Comparison of ENCODE assay signal across 14 cellular contexts in genomic region chr18:58657494-58657893, GRCh38. TPM values are rescaled to one million over a fixed set of nuclear protein-coding genes. Genes with fewer than 3 reads are reported as not detected.
DNase-seq lines count a peak whose midpoint lies in the region; ATAC-seq and TF ChIP-seq lines count a peak whose summit lies in the region.
"Had no signal": no experiment of that assay in that cellular context is flagged by ENCODE, and none has a peak within 500 bp of the region (broad histone marks: within the 10 kb centered on the region; RNA-seq: fewer than 3 reads in every experiment).

No MANE protein-coding gene starts in this region.

- H3K4me3 ChIP-seq in GM08714 (ENCODE audit: low read length) (peak overlapping the region; percentile 84; the same call in 1 of the 2 replicates), mesendoderm (ENCODE audit: low read length) (no peak overlapping the region)
- H3K4me3 ChIP-seq: MG63 had no signal

- CTCF ChIA-PET in CD4-positive, alpha-beta T cell (lab: Charles Lee), result interaction anchor here (1.0 to 3.0 kb wide), 2 partner anchors 14 to 106 kb away, joined by 8 to 21 read pairs; partner anchors contain the start of gene MALT1
- CTCF ChIA-PET in activated B cell treated with CpG ODN at 0.5 μM for 24 hours (lab: Charles Lee), result interaction anchor here (2.8 to 3.0 kb wide), 3 partner anchors 14 to 127 kb away, joined by 13 to 19 read pairs (median 16); partner anchors contain the start of gene MALT1

- no peak overlapping the region for H2BK120ac ChIP-seq in mesendoderm (ENCODE audit: low read depth, low read length)

- peaks cover 14% of the 10 kb centered on the region for H3K36me3 Mint-ChIP-seq in CD4-positive, alpha-beta T cell (ENCODE audit: low read depth)
- peaks cover 28% of the 10 kb centered on the region for H3K36me3 Mint-ChIP-seq in activated B cell treated with CpG ODN at 0.5 μM for 24 hours (ENCODE audit: low read depth)

- no peak for ATAC-seq in CD4-positive, alpha-beta T cell (ENCODE audit: poor library complexity)
- ATAC-seq in activated B cell treated with CpG ODN at 0.5 μM for 24 hours (ENCODE audit: low read depth) (no peak), GM19328 (IDR thresholded peaks at IDR 0.05; ENCODE audit: unreplicated experiment) (no peak)

- WGBS in mesendoderm (ENCODE audit: extremely low coverage, insufficient coverage, low lambda C conversion rate), result no CpG with 5 or more reads among the region's 1 CpG

- H2AK5ac ChIP-seq in mesendoderm (ENCODE audit: low read length), result peak overlapping the region; percentile 65

- H3K27ac ChIP-seq in CD4-positive, alpha-beta T cell (ENCODE audit: low read depth, low read length), result peak overlapping the region; percentile 25
- H3K27ac ChIP-seq in mesendoderm (ENCODE audit: low read depth, low read length), result no peak overlapping the region
- H3K27ac ChIP-seq: C4-2B had no signal

- H4K5ac ChIP-seq in mesendoderm (ENCODE audit: low read length), result no peak overlapping the region

- peak overlapping the region; percentile 86 for H3K4me3 Mint-ChIP-seq in CD4-positive, alpha-beta T cell
- peak overlapping the region; percentile 76 for H3K4me3 Mint-ChIP-seq in activated B cell treated with CpG ODN at 0.5 μM for 24 hours

- no peaks in the 10 kb centered on the region for H3K79me1 ChIP-seq in mesendoderm (ENCODE audit: low read length)

- H3K9me3 ChIP-seq in CD4-positive, alpha-beta T cell (ENCODE audit: control insufficient read depth, low read length), result peaks cover 5% of the 10 kb centered on the region
- H3K9me3 ChIP-seq: MG63, Peyer's patch had no signal

- H3K27me3 Mint-ChIP-seq in CD4-positive, alpha-beta T cell, result no peaks in the 10 kb centered on the region
- H3K27me3 Mint-ChIP-seq in activated B cell treated with CpG ODN at 0.5 μM for 24 hours, result no peaks in the 10 kb centered on the region

- peak overlapping the region; percentile 82 for H3K27ac Mint-ChIP-seq in CD4-positive, alpha-beta T cell
- peak overlapping the region; percentile 89 for H3K27ac Mint-ChIP-seq in activated B cell treated with CpG ODN at 0.5 μM for 24 hours

- peaks cover 88% of the 10 kb centered on the region for H3K4me1 Mint-ChIP-seq in CD4-positive, alpha-beta T cell (ENCODE audit: low read depth)
- peaks cover 87% of the 10 kb centered on the region for H3K4me1 Mint-ChIP-seq in activated B cell treated with CpG ODN at 0.5 μM for 24 hours

- POLR2A ChIA-PET in CD4-positive, alpha-beta T cell (lab: Charles Lee), result interaction anchor here (0.8 to 5.4 kb wide), 19 partner anchors 10 to 130 kb away, joined by 3 to 166 read pairs (median 5); partner anchors contain the start of gene MALT1
- POLR2A ChIA-PET in activated B cell treated with CpG ODN at 0.5 μM for 24 hours (lab: Charles Lee), result interaction anchor here (0.7 to 10.4 kb wide), 12 partner anchors 10 to 133 kb away, joined by 3 to 190 read pairs (median 8); partner anchors contain the start of gene MALT1

- no peaks in the 10 kb centered on the region for H3K79me2 ChIP-seq in mesendoderm (ENCODE audit: control insufficient read depth, insufficient read depth, low read length)

- H2BK15ac ChIP-seq in mesendoderm (replicated peaks; ENCODE audit: low read depth), result no peak overlapping the region

- peaks cover 5% of the 10 kb centered on the region for H3K9me3 Mint-ChIP-seq in CD4-positive, alpha-beta T cell
- peaks cover 25% of the 10 kb centered on the region for H3K9me3 Mint-ChIP-seq in activated B cell treated with CpG ODN at 0.5 μM for 24 hours

- no peaks in the 10 kb centered on the region for H3K27me3 ChIP-seq in CD4-positive, alpha-beta T cell (ENCODE audit: control insufficient read depth, insufficient read depth, low read length)
- no peaks in the 10 kb centered on the region for H3K27me3 ChIP-seq in mesendoderm (ENCODE audit: insufficient read depth, low read length, poor library complexity)
- H3K27me3 ChIP-seq: MG63, Peyer's patch had no signal

- DNase-seq in CD4-positive, alpha-beta T cell, result no peak
- DNase-seq in activated B cell treated with CpG ODN at 0.5 μM for 24 hours (no peak), mesendoderm (no peak), SKM-1 (lab: John Stamatoyannopoulos, UW; ENCODE audit: unreplicated experiment) (no peak), DMS153 treated with DMSO at 0.1 percent for 48 hours (lab: John Stamatoyannopoulos, UW; ENCODE audit: unreplicated experiment) (no peak)
- DNase-seq: activated T-cell treated with anti-CD3 and anti-CD28 coated beads, Interleukin-2, amount 50 U/mL, for 48 hours; MG63; NCI-H187 treated with DMSO at 0.1 percent for 48 hours; NCI-H524; SW 1271 had no signal

- intact Hi-C loops in CD4-positive, alpha-beta T cell (cut with DNase I, micrococcal nuclease), result loop anchor here (5.0 kb wide), 2 partner anchors 35 to 45 kb away; no protein-coding TSS in a partner anchor
- intact Hi-C loops in activated B cell treated with CpG ODN at 0.5 μM for 24 hours (cut with micrococcal nuclease), result loop anchor here (5.0 to 10.0 kb wide), 2 partner anchors 485 to 823 kb away; no protein-coding TSS in a partner anchor

- no peak overlapping the region for H3K18ac ChIP-seq in mesendoderm (ENCODE audit: low read length)

- no peak overlapping the region for H3K4ac ChIP-seq in mesendoderm (ENCODE audit: low read depth, low read length)

- H3K9ac ChIP-seq in mesendoderm (ENCODE audit: low read length), result no peak overlapping the region

- no peak overlapping the region for H2BK5ac ChIP-seq in mesendoderm (ENCODE audit: low read length)

- no peak overlapping the region for H3K56ac ChIP-seq in mesendoderm (ENCODE audit: low read length)

- H3K4me2 ChIP-seq in mesendoderm (ENCODE audit: low read length), result no peak overlapping the region

- H3K4me1 ChIP-seq in mesendoderm (ENCODE audit: control insufficient read depth, low read depth, low read length), result no peaks in the 10 kb centered on the region

- H3K23ac ChIP-seq in mesendoderm (ENCODE audit: low read length), result no peak overlapping the region

- no peak for TF ChIP-seq CTCF in CD4-positive, alpha-beta T cell (IDR thresholded peaks at IDR 0.05)
- no peak for TF ChIP-seq CTCF in activated B cell treated with CpG ODN at 0.5 μM for 24 hours (IDR thresholded peaks at IDR 0.05)

- no peak overlapping the region for H4K8ac ChIP-seq in mesendoderm (ENCODE audit: low read depth, low read length)

- H3K36me3 ChIP-seq in mesendoderm (ENCODE audit: control insufficient read depth, insufficient read depth, low read length), result no peaks in the 10 kb centered on the region
- H3K36me3 ChIP-seq: MG63, Peyer's patch had no signal

RNA-seq across cellular contexts. Expression of gene MALT1, which starts 13.8 kb away (rescaled TPM):
- 10 to 100 TPM; 82.3 to 84.5 TPM for total RNA-seq in CD4-positive, alpha-beta T cell
- 61.6 and 75.6 TPM in 2 replicates for total RNA-seq in activated B cell treated with CpG ODN at 0.5 μM for 24 hours
- polyA plus RNA-seq in mesendoderm (2013, experiment 1 of 2), result 17.6 TPM
- polyA plus RNA-seq in mesendoderm (2013, experiment 2 of 2), result 17.7 TPM

RNA-seq across cellular contexts. Expression of gene ALPK2, which starts 28.6 kb away (rescaled TPM):
- total RNA-seq in CD4-positive, alpha-beta T cell, result under 1 TPM; 0.25 TPM
- 0.05 and 0.13 TPM in 2 replicates for total RNA-seq in activated B cell treated with CpG ODN at 0.5 μM for 24 hours
- polyA plus RNA-seq in mesendoderm (2013, experiment 1 of 2), result 3.0 TPM
- polyA plus RNA-seq in mesendoderm (2013, experiment 2 of 2), result 3.0 TPM
